In the genomic region with DNA sequence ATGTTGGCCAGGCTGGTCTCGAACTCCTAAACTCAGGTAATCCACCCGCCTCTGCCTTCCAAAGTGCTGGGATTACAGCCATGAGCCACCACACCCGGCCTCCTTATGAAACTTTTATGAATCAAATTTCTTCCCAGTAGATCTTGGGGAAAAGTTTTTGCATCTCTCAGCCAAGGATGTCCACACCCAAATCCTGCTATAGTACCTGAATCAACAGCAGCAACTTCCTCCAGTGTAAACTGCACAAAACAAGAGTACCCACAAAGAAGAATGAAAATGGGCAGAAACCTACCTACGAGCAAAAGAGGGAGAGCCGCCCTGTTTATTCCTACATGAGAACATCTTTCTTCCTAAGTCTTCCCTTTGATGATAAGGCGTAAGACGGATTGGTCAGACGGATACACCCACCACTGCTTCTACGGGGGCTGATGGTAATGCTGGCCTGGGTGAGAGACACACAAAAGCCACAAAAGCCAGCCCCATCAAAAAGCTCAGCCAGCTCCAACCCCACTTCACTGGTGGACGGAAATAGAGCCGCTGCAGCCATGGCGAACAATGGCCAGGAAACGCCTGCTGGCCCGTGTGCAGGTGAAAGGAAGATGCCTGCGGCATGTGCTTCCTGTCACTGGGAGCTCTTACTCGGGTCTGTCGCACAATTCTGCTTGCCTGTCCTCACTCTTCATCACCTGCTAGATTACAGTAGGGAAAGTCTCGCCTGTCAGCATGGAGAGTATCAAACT, we compare ENCODE assay signal across 15 cellular contexts. TPM values are rescaled to one million over a fixed set of nuclear protein-coding genes. Genes with fewer than 3 reads are reported as not detected.
DNase-seq lines count a peak whose midpoint lies in the region; ATAC-seq, FAIRE-seq and TF ChIP-seq lines count a peak whose summit lies in the region.
"Had no signal": no experiment of that assay in that cellular context is flagged by ENCODE, and none has a peak within 500 bp of the region (broad histone marks: within the 10 kb centered on the region; RNA-seq: fewer than 3 reads in every experiment).

No MANE protein-coding gene starts in this region.

- H3K9ac ChIP-seq in kidney (ENCODE audit: low read length in 2 of 2) = no peak overlapping the region

- no peak for FAIRE-seq in GM12891 (lab: Jason Lieb, UNC)
- FAIRE-seq in kidney (lab: Jason Lieb, UNC) = no peak
- FAIRE-seq: RCC 7860 had no signal

- no peak for TF ChIP-seq POLR2A in GM12891 (IDR thresholded peaks at IDR 0.05; ENCODE audit: low read depth, low read length)

- H3K4me3 Mint-ChIP-seq in activated CD4-positive, alpha-beta memory T cell treated with anti-CD3 and anti-CD28 coated beads, Interleukin-2, amount 10 ng/mL, durations not matched to agents 7 days and 5 days = no peak overlapping the region
- H3K4me3 Mint-ChIP-seq: stimulated activated memory B cell treated with anti-CD40 and anti-IgM and Interleukin-4, amounts not matched to agents 10 μg/mL and 1 μg/mL and 100 μg/mL, for 72 hours had no signal

- CTCF ChIA-PET in activated CD4-positive, alpha-beta memory T cell treated with anti-CD3 and anti-CD28 coated beads, Interleukin-2, amount 10 ng/mL, durations not matched to agents 7 days and 5 days (lab: Charles Lee) = no interaction called here

- H3K27ac Mint-ChIP-seq in activated CD4-positive, alpha-beta memory T cell treated with anti-CD3 and anti-CD28 coated beads, Interleukin-2, amount 10 ng/mL, durations not matched to agents 7 days and 5 days = peak overlapping the region; percentile 2
- H3K27ac Mint-ChIP-seq: stimulated activated memory B cell treated with anti-CD40 and anti-IgM and Interleukin-4, amounts not matched to agents 10 μg/mL and 1 μg/mL and 100 μg/mL, for 72 hours had no signal

- no peaks in the 10 kb centered on the region for H3K9me3 ChIP-seq in left lung
- H3K9me3 ChIP-seq in BE2C = no peaks in the 10 kb centered on the region
- H3K9me3 ChIP-seq in kidney (ENCODE audit: control insufficient read depth in 1 of 2, low read length in 2 of 2) = no peaks in the 10 kb centered on the region

- peaks cover 0 to 5% of the 10 kb centered on the region in 2 donors for H3K27me3 ChIP-seq in left lung
- H3K27me3 ChIP-seq in BE2C = peaks cover 3% of the 10 kb centered on the region
- H3K27me3 ChIP-seq: hepatocyte had no signal

- no peak for DNase-seq in Right ventricle myocardium superior
- DNase-seq in Right ventricle myocardium inferior (ENCODE audit: missing footprints) = no peak
- no peak for DNase-seq in activated CD4-positive, alpha-beta memory T cell treated with anti-CD3 and anti-CD28 coated beads, Interleukin-2, amount 10 ng/mL, durations not matched to agents 7 days and 5 days
- no peak for DNase-seq in left lung
- DNase-seq in BE2C = no peak
- no peak for DNase-seq in GM12891 (ENCODE audit: insufficient read length, low spot score)
- DNase-seq in globus pallidus (ENCODE audit: low spot score) = no peak
- DNase-seq in kidney = no peak
- DNase-seq: NCI-H2227 treated with DMSO at 0.1 percent for 48 hours, posterior cingulate gyrus, T-helper 9 cell had no signal

- peaks cover 0 to 8% of the 10 kb centered on the region in 2 donors for H3K4me1 ChIP-seq in left lung
- no peaks in the 10 kb centered on the region for H3K4me1 ChIP-seq in BE2C
- H3K4me1 ChIP-seq in kidney (ENCODE audit: control insufficient read depth in 1 of 2, insufficient read depth in 1 of 2, low read depth in 1 of 2, low read length in 2 of 2) = no peaks in the 10 kb centered on the region

- ATAC-seq in Right ventricle myocardium superior (ENCODE audit: poor library complexity) = peak; percentile 41
- ATAC-seq in Right ventricle myocardium inferior = no peak
- ATAC-seq in left lung = peak; percentile 26
- ATAC-seq: stimulated activated memory B cell treated with anti-CD40 and anti-IgM and Interleukin-4, amounts not matched to agents 10 μg/mL and 1 μg/mL and 100 μg/mL, for 72 hours had no signal

- POLR2A ChIA-PET in activated CD4-positive, alpha-beta memory T cell treated with anti-CD3 and anti-CD28 coated beads, Interleukin-2, amount 10 ng/mL, durations not matched to agents 7 days and 5 days (lab: Charles Lee) = interaction anchor here (0.6 to 2.7 kb wide), 3 partner anchors 9 to 50 kb away, joined by 3 to 26 read pairs (median 4); no protein-coding TSS in a partner anchor

- H3K27ac ChIP-seq in left lung = peak overlapping the region; percentile 26 to 59
- no peak overlapping the region for H3K27ac ChIP-seq in kidney (ENCODE audit: low read depth in 2 of 2, low read length in 2 of 2)
- H3K27ac ChIP-seq: C4-2B, hepatocyte had no signal

- no peaks in the 10 kb centered on the region for H3K36me3 Mint-ChIP-seq in activated CD4-positive, alpha-beta memory T cell treated with anti-CD3 and anti-CD28 coated beads, Interleukin-2, amount 10 ng/mL, durations not matched to agents 7 days and 5 days (ENCODE audit: low read depth)
- H3K36me3 Mint-ChIP-seq: stimulated activated memory B cell treated with anti-CD40 and anti-IgM and Interleukin-4, amounts not matched to agents 10 μg/mL and 1 μg/mL and 100 μg/mL, for 72 hours had no signal

- H3K27me3 Mint-ChIP-seq in activated CD4-positive, alpha-beta memory T cell treated with anti-CD3 and anti-CD28 coated beads, Interleukin-2, amount 10 ng/mL, durations not matched to agents 7 days and 5 days = peaks cover 54% of the 10 kb centered on the region

- H3K4me3 ChIP-seq in left lung (no peak overlapping the region), BE2C (ENCODE audit: low read depth, low read length) (no peak overlapping the region), kidney (ENCODE audit: low read length in 2 of 2) (no peak overlapping the region)
- H3K4me3 ChIP-seq: hepatocyte had no signal

- H3K4me1 Mint-ChIP-seq in activated CD4-positive, alpha-beta memory T cell treated with anti-CD3 and anti-CD28 coated beads, Interleukin-2, amount 10 ng/mL, durations not matched to agents 7 days and 5 days = peaks cover 33% of the 10 kb centered on the region

- H3K9me3 Mint-ChIP-seq in activated CD4-positive, alpha-beta memory T cell treated with anti-CD3 and anti-CD28 coated beads, Interleukin-2, amount 10 ng/mL, durations not matched to agents 7 days and 5 days = no peaks in the 10 kb centered on the region
- H3K9me3 Mint-ChIP-seq: stimulated activated memory B cell treated with anti-CD40 and anti-IgM and Interleukin-4, amounts not matched to agents 10 μg/mL and 1 μg/mL and 100 μg/mL, for 72 hours had no signal

- intact Hi-C loops in Right ventricle myocardium superior (cut with DNase I) (no loop called here), Right ventricle myocardium inferior (cut with DNase I) (no loop called here), left lung (cut with DNase I) (no loop called here), kidney (cut with DNase I) (no loop called here)

- TF ChIP-seq CTCF in left lung (IDR thresholded peaks at IDR 0.05) = no peak
- TF ChIP-seq CTCF in BE2C (IDR thresholded peaks at IDR 0.05; ENCODE audit: low read depth, low read length) = no peak
- no peak for TF ChIP-seq CTCF in kidney (IDR thresholded peaks at IDR 0.05; ENCODE audit: borderline replicate concordance, extremely low read depth, insufficient read depth)

- H3K36me3 ChIP-seq in left lung (no peaks in the 10 kb centered on the region), BE2C (no peaks in the 10 kb centered on the region), kidney (ENCODE audit: control insufficient read depth in 1 of 2, insufficient read depth in 2 of 2, low read length in 2 of 2) (no peaks in the 10 kb centered on the region)

TF ChIP-seq in GM12891, 5 proteins besides CTCF, POLR2A, EP300 and RAD21:
- TF ChIP-seq PAX5 (IDR thresholded peaks at IDR 0.05; ENCODE audit: insufficient read depth, low read length, severe bottlenecking) (no peak), SPI1 (IDR thresholded peaks at IDR 0.05; ENCODE audit: low read depth, low read length) (no peak), POU2F2 (IDR thresholded peaks at IDR 0.05; ENCODE audit: low read depth, low read length) (no peak), POLR2AphosphoS5 (IDR thresholded peaks at IDR 0.05; ENCODE audit: low read depth, low read length) (no peak), TAF1 (IDR thresholded peaks at IDR 0.05; ENCODE audit: low read depth, low read length) (no peak)

RNA-seq across cellular contexts. Expression of a gene that starts 10.4 kb away (rescaled TPM):
- total RNA-seq in Right ventricle myocardium superior (25.5 TPM), Right ventricle myocardium inferior (25.6 TPM), left lung (10 to 100 TPM; 28.7 to 43.1 TPM), kidney (27.1 TPM)
- 1 to 10 TPM in 1 of 2 experiments, under 1 TPM in 1; 0.68 to 1.0 TPM for total RNA-seq in activated CD4-positive, alpha-beta memory T cell treated with anti-CD3 and anti-CD28 coated beads, Interleukin-2, amount 10 ng/mL, durations not matched to agents 7 days and 5 days
- 0.42 TPM for polyA plus RNA-seq in BE2C (2012; ENCODE audit: insufficient read depth, insufficient read length, low read depth)
- polyA plus RNA-seq in GM12891 (2012; ENCODE audit: low read depth, missing spikeins) = 0.05 TPM
- polyA plus RNA-seq in kidney (ENCODE audit: insufficient read depth, low read depth, low replicate concordance) = 15.7 TPM

Comparison
In these comparisons a context has a peak if more than half of its experiments do, and no peak if none do; other contexts are left out.
1. H3K27ac ChIP-seq: peak in left lung (2 of 2); none in kidney (0 of 2).
2. RNA of a gene that starts 10.4 kb away (total RNA-seq): 28.7 to 43.1 TPM in left lung, 27.1 TPM in kidney (single experiment), 25.6 TPM in Right ventricle myocardium inferior (single experiment) and 25.5 TPM in Right ventricle myocardium superior (single experiment); 0.68 to 1.0 TPM in activated CD4-positive, alpha-beta memory T cell treated with anti-CD3 and anti-CD28 coated beads, Interleukin-2, amount 10 ng/mL, durations not matched to agents 7 days and 5 days; every median in the first group is over 10 times any median in the second.